Comparison of ENCODE assay signal across 8 cellular contexts in the genomic region with DNA sequence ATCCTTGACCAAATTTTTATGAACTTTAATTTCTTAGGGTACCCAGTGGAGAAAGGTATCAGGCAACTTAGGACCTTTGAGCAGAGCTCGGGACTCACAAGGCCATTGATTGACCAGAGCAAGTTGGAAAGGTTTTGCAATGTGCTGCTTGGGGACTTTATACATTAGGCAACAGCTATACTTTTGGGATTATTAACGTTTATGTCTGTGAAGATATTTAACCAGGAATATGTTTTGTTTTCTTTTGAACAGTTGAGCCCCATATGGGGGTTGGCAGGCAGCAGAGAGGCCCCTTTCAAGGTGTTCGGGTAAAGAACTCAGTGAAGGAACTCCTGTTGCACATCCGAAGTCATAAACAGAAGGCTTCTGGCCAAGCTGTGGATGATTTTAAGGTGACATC. TPM values are rescaled to one million over a fixed set of nuclear protein-coding genes. Genes with fewer than 3 reads are reported as not detected.
DNase-seq lines count a peak whose midpoint lies in the region; TF ChIP-seq lines count a peak whose summit lies in the region.

No MANE protein-coding gene starts in this region.

- H3K27ac Mint-ChIP-seq in nephron progenitor cell: no peak overlapping the region

- H3K9me3 Mint-ChIP-seq in nephron progenitor cell: no peaks in the 10 kb centered on the region

- peak overlapping the region; percentile 82 to 98 (median 94); a peak in 19 of 20 replicates for H3K4me3 ChIP-seq in BLaER1 treated with 17β-estradiol and CSF1 and Interleukin-3, amounts not matched to agents 10 nM and 100 nM
- peak overlapping the region; percentile 77 for H3K4me3 ChIP-seq in MG63
- H3K4me3 ChIP-seq in effector memory CD4-positive, alpha-beta T cell (ENCODE audit: insufficient read depth, low read depth, low read length, poor library complexity, severe bottlenecking): peak overlapping the region; percentile 95

- peaks cover 29 to 75% (median 74%) of the 10 kb centered on the region in 11 experiments for H4K20me1 ChIP-seq in BLaER1 treated with 17β-estradiol and CSF1 and Interleukin-3, amounts not matched to agents 10 nM and 100 nM

- H3K27ac ChIP-seq in BLaER1 treated with 17β-estradiol and CSF1 and Interleukin-3, amounts not matched to agents 10 nM and 100 nM: peak overlapping the region in 10 of 11 experiments; percentile 93 to 99 (median 98); a peak in 16 of 22 replicates
- peak overlapping the region; percentile 99 for H3K27ac ChIP-seq in effector memory CD4-positive, alpha-beta T cell (ENCODE audit: insufficient read depth, low read length, poor library complexity, severe bottlenecking)

- H3K4me2 ChIP-seq in BLaER1 treated with 17β-estradiol and CSF1 and Interleukin-3, amounts not matched to agents 10 nM and 100 nM: peak overlapping the region; percentile 75 to 96 (median 86)

- H3K9ac ChIP-seq in BLaER1 treated with 17β-estradiol and CSF1 and Interleukin-3, amounts not matched to agents 10 nM and 100 nM: peak overlapping the region in 9 of 11 experiments; percentile 94 to 100 (median 98); a peak in 17 of 22 replicates

- H3K27me3 Mint-ChIP-seq in nephron progenitor cell (ENCODE audit: low read depth, poor library complexity): peaks cover 21% of the 10 kb centered on the region

- in situ Hi-C loops in KBM-7 (cut with MboI; ENCODE audit: low pct_unique_long_range_greater_than_20kb, low sequenced_read_pairs): no loop called here

- H3K36me3 Mint-ChIP-seq in nephron progenitor cell (ENCODE audit: low read depth): peaks cover 47% of the 10 kb centered on the region

- peaks cover 0 to 14% (median 0%) of the 10 kb centered on the region in 11 experiments; a peak in 3 of 22 replicates for H3K27me3 ChIP-seq in BLaER1 treated with 17β-estradiol and CSF1 and Interleukin-3, amounts not matched to agents 10 nM and 100 nM
- no peaks in the 10 kb centered on the region for H3K27me3 ChIP-seq in MG63
- H3K27me3 ChIP-seq in effector memory CD4-positive, alpha-beta T cell (replicated peaks; ENCODE audit: control insufficient read depth, insufficient read depth, low read length, poor library complexity, severe bottlenecking): no peaks in the 10 kb centered on the region

- TF ChIP-seq CTCF in nephron progenitor cell (IDR thresholded peaks at IDR 0.05): no peak

- peaks cover 19% of the 10 kb centered on the region for H3K4me1 Mint-ChIP-seq in nephron progenitor cell

- DNase-seq in MG63 (no peak), nephron progenitor cell (no peak), KBM-7 (no peak), T-helper 9 cell (no peak), GF-D8 (lab: John Stamatoyannopoulos, UW) (no peak)
- DNase-seq in effector memory CD4-positive, alpha-beta T cell: no peak
- DNase-seq in activated CD8-positive, alpha-beta memory T cell treated with anti-CD3 and anti-CD28 coated beads, Interleukin-2, amount 50 U/mL, for 48 hours: no peak

- peaks cover 0 to 15% (median 0%) of the 10 kb centered on the region in 11 experiments; a peak in 8 of 22 replicates for H3K9me3 ChIP-seq in BLaER1 treated with 17β-estradiol and CSF1 and Interleukin-3, amounts not matched to agents 10 nM and 100 nM (replicated peaks in 1 of 11)
- no peaks in the 10 kb centered on the region for H3K9me3 ChIP-seq in MG63
- no peaks in the 10 kb centered on the region for H3K9me3 ChIP-seq in effector memory CD4-positive, alpha-beta T cell (ENCODE audit: control insufficient read depth, low read length)

- H3K4me3 Mint-ChIP-seq in nephron progenitor cell: peak overlapping the region; percentile 96

- peaks cover 52 to 75% (median 66%) of the 10 kb centered on the region in 11 experiments for H3K36me3 ChIP-seq in BLaER1 treated with 17β-estradiol and CSF1 and Interleukin-3, amounts not matched to agents 10 nM and 100 nM
- peaks cover 64% of the 10 kb centered on the region for H3K36me3 ChIP-seq in MG63
- H3K36me3 ChIP-seq in effector memory CD4-positive, alpha-beta T cell (ENCODE audit: control insufficient read depth, insufficient read depth, low read length): peaks cover 52% of the 10 kb centered on the region

- peaks cover 12 to 70% (median 42%) of the 10 kb centered on the region in 10 experiments for H3K4me1 ChIP-seq in BLaER1 treated with 17β-estradiol and CSF1 and Interleukin-3, amounts not matched to agents 10 nM and 100 nM
- peaks cover 9% of the 10 kb centered on the region for H3K4me1 ChIP-seq in effector memory CD4-positive, alpha-beta T cell (ENCODE audit: control insufficient read depth, insufficient read depth, low read length, poor library complexity, severe bottlenecking)

RNA-seq across cellular contexts. Expression of a gene that starts 2.5 kb away (rescaled TPM):
- 7.4 and 19.1 TPM in 2 replicates for total RNA-seq in MG63 (2014; rRNA removed; shearing (Covaris generic); ENCODE audit: low replicate concordance)
